In genomic region chr7:27661776-27662489, GRCh38 we compare ENCODE assay signal across 8 cellular contexts. TPM values are rescaled to one million over a fixed set of nuclear protein-coding genes. Genes with fewer than 3 reads are reported as not detected.
A peak's percentile ranks its signal among the peaks of the same experiment; 100 is the strongest.
DNase-seq lines count a peak whose midpoint lies in the region; ATAC-seq and TF ChIP-seq lines count a peak whose summit lies in the region.

No MANE protein-coding gene starts in this region.

- H3K27me3 ChIP-seq in mammary epithelial cell (ENCODE audit: insufficient read depth, low read length) = no peaks in the 10 kb centered on the region

- dilution Hi-C loops in mammary epithelial cell (cut with HindIII; ENCODE audit: low sequenced_read_pairs) = no loop called here

- peaks cover 4% of the 10 kb centered on the region; the same call in 1 of the 2 replicates for H3K4me1 ChIP-seq in HEK293 (ENCODE audit: control insufficient read depth, insufficient read depth, low read length)
- peaks cover 6% of the 10 kb centered on the region for H3K4me1 ChIP-seq in mammary epithelial cell (ENCODE audit: insufficient read depth, low read length)

- H3K4me3 Mint-ChIP-seq in immature natural killer cell = peak overlapping the region; percentile 84 to 89 (median 86)

- ATAC-seq in GM18502 (IDR thresholded peaks at IDR 0.05; ENCODE audit: poor library complexity, unreplicated experiment) = no peak

- H3K4me2 ChIP-seq in mammary epithelial cell (ENCODE audit: insufficient read depth, low read depth, low read length) = peak overlapping the region; percentile 91

- 3% methylated on average over 12 of the region's 18 CpGs for WGBS in mammary epithelial cell (ENCODE audit: low coverage, missing lambda C conversion rate)

- peak overlapping the region; percentile 85 for H3K4me3 ChIP-seq in HEK293 (ENCODE audit: low read depth, low read length)
- peak overlapping the region; percentile 93 for H3K4me3 ChIP-seq in SK-N-MC
- H3K4me3 ChIP-seq in mammary epithelial cell (replicated peaks in 1 of 3; ENCODE audit: insufficient read depth in 1 of 3, low read depth in 2 of 3, low read length in 3 of 3) = peak overlapping the region; percentile 82 to 94 (median 87)
- peak overlapping the region; percentile 45 to 87 (median 69) for H3K4me3 ChIP-seq in skin epidermis

- CTCF ChIA-PET in HEK293 (lab: Yijun Ruan, JAX) = interaction anchor here (0.6 to 1.7 kb wide), 4 partner anchors 9 to 503 kb away, joined by 3 to 4 read pairs (median 4); no protein-coding TSS in a partner anchor
- CTCF ChIA-PET in mammary epithelial cell (lab: Charles Lee; ENCODE audit: low non-redundant PET) = interaction anchor here (0.8 kb wide), 1 partner anchor 16 kb away, joined by 9 read pairs; no protein-coding TSS in a partner anchor

- peak overlapping the region; percentile 77 for H3K27ac ChIP-seq in HEK293 (ENCODE audit: extremely low read depth, low read depth, low read length)
- no peak overlapping the region for H3K27ac ChIP-seq in SK-N-MC
- H3K27ac ChIP-seq in mammary epithelial cell (ENCODE audit: insufficient read depth, low read depth, low read length) = peak overlapping the region; percentile 89
- H3K27ac ChIP-seq in skin epidermis = peak overlapping the region; percentile 48 to 96 (median 86)

- DNase-seq in COLO668 (lab: John Stamatoyannopoulos, UW; ENCODE audit: unreplicated experiment) (peak; percentile 71), SK-N-MC (ENCODE audit: low read depth, low spot score) (no peak), mammary epithelial cell (peak; percentile 45), immature natural killer cell (peak in 2 of 3 donors; percentile 16 to 26), NCI-H226 (no peak)

- H2AFZ ChIP-seq in mammary epithelial cell (ENCODE audit: low read depth, low read length) = peak overlapping the region; percentile 93

- H3K9me3 ChIP-seq in HEK293 (ENCODE audit: control insufficient read depth, insufficient read depth, low read depth, low read length) (no peaks in the 10 kb centered on the region), SK-N-MC (ENCODE audit: low read depth, low read length) (no peaks in the 10 kb centered on the region), mammary epithelial cell (replicated peaks; ENCODE audit: insufficient read depth, low read length) (no peaks in the 10 kb centered on the region)

- peak overlapping the region; percentile 78 to 91 (median 88) for H3K27ac Mint-ChIP-seq in immature natural killer cell

- peaks cover 15 to 27% of the 10 kb centered on the region in 2 donors for H3K4me1 Mint-ChIP-seq in immature natural killer cell

- POLR2A ChIA-PET in HEK293 (lab: Yijun Ruan, JAX) = interaction anchor here (0.9 to 1.8 kb wide), 9 partner anchors 7 to 476 kb away, joined by 3 to 8 read pairs (median 5); partner anchors contain the start of gene HOXA13

- H3K9ac ChIP-seq in SK-N-MC (ENCODE audit: insufficient read length) (peak overlapping the region; percentile 91), mammary epithelial cell (ENCODE audit: insufficient read depth, low read length) (peak overlapping the region; percentile 95)

- no peaks in the 10 kb centered on the region for H4K20me1 ChIP-seq in mammary epithelial cell (ENCODE audit: insufficient read depth, low read length)

- no peaks in the 10 kb centered on the region for H3K36me3 Mint-ChIP-seq in immature natural killer cell

- H3K79me2 ChIP-seq in mammary epithelial cell (ENCODE audit: insufficient read depth, low read length) = peaks cover 20% of the 10 kb centered on the region

- intact Hi-C loops in mammary epithelial cell (cut with micrococcal nuclease) = loop anchor here (1.0 to 5.0 kb wide), 2 partner anchors 50 to 78 kb away; partner anchors contain the start of gene TAX1BP1

- in situ Hi-C loops in mammary epithelial cell (cut with MboI; ENCODE audit: low sequenced_read_pairs in 2 of 2) = no loop called here

- H3K27me3 Mint-ChIP-seq in immature natural killer cell (ENCODE audit: low read depth in 3 of 3) = peaks cover 0 to 8% (median 0%) of the 10 kb centered on the region in 3 donors

- TSS peak; percentile 36 for BruUV-seq in mammary epithelial cell (replicated peaks; lab: Mats Ljungman, UMichigan)

- H3K9me3 Mint-ChIP-seq in immature natural killer cell = no peaks in the 10 kb centered on the region

- TF ChIP-seq CTCF in HEK293 (tag by site-specific recombination; IDR thresholded peaks at IDR 0.05) = no peak
- peak in 1 of 2 donors; percentile 8 for TF ChIP-seq CTCF in mammary epithelial cell (conservative IDR thresholded peaks at IDR 0.05 in 1 of 2, IDR thresholded peaks at IDR 0.05 in 1 of 2; ENCODE audit: extremely low read depth in 1 of 2, insufficient read depth in 1 of 2, low read depth in 1 of 2, low read length in 2 of 2)

- H3K36me3 ChIP-seq in HEK293 (ENCODE audit: control insufficient read depth in 2 of 2, insufficient read depth in 1 of 2, low read length in 2 of 2) (peaks cover 0 to 1% of the 10 kb centered on the region in 2 experiments; a peak in 2 of 3 replicates), SK-N-MC (ENCODE audit: insufficient read depth, low read length) (no peaks in the 10 kb centered on the region), mammary epithelial cell (ENCODE audit: insufficient read depth, low read length) (no peaks in the 10 kb centered on the region)

TF ChIP-seq in HEK293, 187 proteins besides CTCF, POLR2A, EP300 and RAD21:
- no peak for TF ChIP-seq ZNF155 (tag by site-specific recombination; IDR thresholded peaks at IDR 0.05)
- peak; percentile 8; the same call in 1 of the 2 replicates for TF ChIP-seq ZBTB8A (tag by site-specific recombination; IDR thresholded peaks at IDR 0.05)

RNA-seq across cellular contexts. Expression of gene HIBADH, which starts 0.8 kb away (rescaled TPM):
- 10 to 100 TPM; 26.0 to 42.3 TPM for total RNA-seq in mammary epithelial cell
- polyA plus RNA-seq in mammary epithelial cell (37.6 TPM), immature natural killer cell (10 to 100 TPM; 24.9 to 41.1 (median 28.4) TPM)
- 30.9 TPM for polyA minus RNA-seq in mammary epithelial cell

Comparison
In these comparisons a context has a peak if more than half of its experiments do, and no peak if none do; other contexts are left out.
1. DNase-seq: peak in COLO668 (single experiment), mammary epithelial cell (single experiment) and immature natural killer cell (2 of 3); none in SK-N-MC (single experiment) and NCI-H226 (single experiment).
2. Peak in every context shown above with its lines, with median percentiles within 50 percentile points of each other: H3K4me3 ChIP-seq.